In the genomic region with DNA sequence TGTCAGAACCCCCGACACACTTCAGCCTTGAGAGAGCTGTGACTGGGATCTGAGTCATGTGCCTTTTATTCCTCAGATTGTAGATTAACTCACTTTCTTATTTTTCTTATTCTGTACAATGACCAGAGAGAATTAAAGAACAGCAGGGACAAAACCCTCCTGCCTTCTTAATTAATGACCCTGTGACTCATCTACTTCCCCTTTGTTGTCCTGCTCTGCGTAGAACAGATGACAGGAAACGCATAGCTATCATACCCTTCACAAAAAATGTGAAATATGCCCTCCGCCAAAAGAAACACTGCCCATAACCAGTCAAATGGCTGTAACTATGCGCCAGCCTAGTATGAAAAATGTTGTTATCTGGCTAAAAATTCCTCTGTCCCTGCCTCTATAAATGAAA, we compare ENCODE assay signal across 10 cellular contexts. TPM values are rescaled to one million over a fixed set of nuclear protein-coding genes. Genes with fewer than 3 reads are reported as not detected.
A peak's percentile ranks its signal among the peaks of the same experiment; 100 is the strongest.
DNase-seq lines count a peak whose midpoint lies in the region; ATAC-seq, FAIRE-seq and TF ChIP-seq lines count a peak whose summit lies in the region.
"Had no signal": no experiment of that assay in that cellular context is flagged by ENCODE, and none has a peak within 500 bp of the region (broad histone marks: within the 10 kb centered on the region; RNA-seq: fewer than 3 reads in every experiment).

No MANE protein-coding gene starts in this region.

- H3K27me3 Mint-ChIP-seq in WTC11 (ENCODE audit: low read depth) = peaks cover 3% of the 10 kb centered on the region

- no peaks in the 10 kb centered on the region for H3K9me3 ChIP-seq in A549

- 0 out of 2 replicates have a peak overlapping the region, but pooled peaks have one; percentile 54 for H3K27ac Mint-ChIP-seq in WTC11

- FAIRE-seq in A549 (lab: Jason Lieb, UNC) (peak; percentile 93), HTR-8/SVneo (lab: Jason Lieb, UNC) (peak; percentile 90), GM19239 (lab: Jason Lieb, UNC) (no peak)

- POLR2A ChIA-PET in A549 (lab: Yijun Ruan, JAX) (interaction anchor here (0.7 to 2.7 kb wide), 6 partner anchors 74 to 121 kb away, joined by 3 to 20 read pairs (median 4); no protein-coding TSS in a partner anchor), WTC11 (lab: Charles Lee) (no interaction called here)

- peak; percentile 33 to 40; a peak in 4 of 5 replicates for TF ChIP-seq RAD21 in A549 (conservative IDR thresholded peaks at IDR 0.05 in 1 of 2, IDR thresholded peaks at IDR 0.05 in 1 of 2)

- no peak for TF ChIP-seq POLR2A in A549 (IDR thresholded peaks at IDR 0.05; ENCODE audit: low read length)

- peaks cover 36% of the 10 kb centered on the region for H3K4me1 Mint-ChIP-seq in WTC11

- H3K9me3 Mint-ChIP-seq in WTC11 = no peaks in the 10 kb centered on the region
- H3K9me3 Mint-ChIP-seq: central memory CD8-positive, alpha-beta T cell had no signal

- DNase-seq in A549 (ENCODE audit: low read depth in 1 of 2, low spot score in 1 of 2) = peak; percentile 74 to 88
- peak; percentile 89 for DNase-seq in HTR-8/SVneo (ENCODE audit: insufficient read length, low spot score)
- DNase-seq in WTC11 (ENCODE audit: low spot score) = no peak
- DNase-seq in iPS-NIHi7 (ENCODE audit: extremely low spot score) = peak; percentile 28
- DNase-seq in GM19239 (ENCODE audit: insufficient read length, low spot score) = no peak
- DNase-seq: NCI-H1092 had no signal

- ATAC-seq in A549 = peak; percentile 67 to 83; a peak in 5 of 6 replicates
- ATAC-seq in WTC11 = no peak; the same call in 1 of the 2 replicates
- ATAC-seq in GM21367 (IDR thresholded peaks at IDR 0.05; ENCODE audit: unreplicated experiment) = no peak
- no peak for ATAC-seq in HG03196 (IDR thresholded peaks at IDR 0.05; ENCODE audit: unreplicated experiment)
- no peak for ATAC-seq in GM18520 (IDR thresholded peaks at IDR 0.05; ENCODE audit: unreplicated experiment)

- H3K27ac ChIP-seq in A549 = peak overlapping the region; percentile 85 to 95

- H3K4me1 ChIP-seq in A549 = peaks cover 36% of the 10 kb centered on the region

- TF ChIP-seq EP300 in A549 (IDR thresholded peaks at IDR 0.05) = peak; percentile 70 to 91; a peak in 3 of 5 replicates

- no peak overlapping the region for H3K4me3 ChIP-seq in A549

- peak overlapping the region; percentile 60 for H3K4me2 ChIP-seq in A549

- CTCF ChIA-PET in A549 (lab: Yijun Ruan, JAX) (interaction anchor here (0.7 to 13.4 kb wide), 6 partner anchors 41 to 276 kb away, joined by 3 to 380 read pairs (median 4); no protein-coding TSS in a partner anchor), WTC11 (lab: Charles Lee) (interaction anchor here (0.7 to 4.3 kb wide), 3 partner anchors 8 to 111 kb away, joined by 3 to 41 read pairs (median 12); no protein-coding TSS in a partner anchor)

- no peaks in the 10 kb centered on the region for H3K36me3 Mint-ChIP-seq in WTC11

- no peak for TF ChIP-seq CTCF in A549 (IDR thresholded peaks at IDR 0.05)
- no peak for TF ChIP-seq CTCF in WTC11 (IDR thresholded peaks at IDR 0.05)

- WGBS in A549 (ENCODE audit: missing lambda C conversion rate) = under 1% methylated on average over 5 of the region's 5 CpGs

- no peak overlapping the region for H3K4me3 Mint-ChIP-seq in WTC11
- H3K4me3 Mint-ChIP-seq: central memory CD8-positive, alpha-beta T cell had no signal

TF ChIP-seq in A549, 52 proteins besides CTCF, POLR2A, EP300 and RAD21 (continues in another document):
- TF ChIP-seq RCOR1 (IDR thresholded peaks at IDR 0.05; ENCODE audit: low read depth, low read length) = no peak
- TF ChIP-seq KDM1A (IDR thresholded peaks at IDR 0.05; ENCODE audit: low read depth) = no peak
- no peak for TF ChIP-seq ZSCAN20 (CRISPR knock-in tag; IDR thresholded peaks at IDR 0.05)
- no peak for TF ChIP-seq RFX5 (IDR thresholded peaks at IDR 0.05)
- no peak for TF ChIP-seq NFE2L2 (conservative IDR thresholded peaks at IDR 0.05; ENCODE audit: low read length)
- TF ChIP-seq FOSB (CRISPR knock-in tag; IDR thresholded peaks at IDR 0.05) = no peak
- TF ChIP-seq RNF2 (IDR thresholded peaks at IDR 0.05; ENCODE audit: borderline replicate concordance, low read depth) = no peak
- TF ChIP-seq CBX2 (IDR thresholded peaks at IDR 0.05; ENCODE audit: borderline replicate concordance, low read depth) = no peak
- TF ChIP-seq, protein P1, sequence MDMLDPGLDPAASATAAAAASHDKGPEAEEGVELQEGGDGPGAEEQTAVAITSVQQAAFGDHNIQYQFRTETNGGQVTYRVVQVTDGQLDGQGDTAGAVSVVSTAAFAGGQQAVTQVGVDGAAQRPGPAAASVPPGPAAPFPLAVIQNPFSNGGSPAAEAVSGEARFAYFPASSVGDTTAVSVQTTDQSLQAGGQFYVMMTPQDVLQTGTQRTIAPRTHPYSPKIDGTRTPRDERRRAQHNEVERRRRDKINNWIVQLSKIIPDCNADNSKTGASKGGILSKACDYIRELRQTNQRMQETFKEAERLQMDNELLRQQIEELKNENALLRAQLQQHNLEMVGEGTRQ (IDR thresholded peaks at IDR 0.05) = no peak
- TF ChIP-seq BHLHE40 (IDR thresholded peaks at IDR 0.05; ENCODE audit: low read depth, low read length) = no peak
- TF ChIP-seq GATA3 (IDR thresholded peaks at IDR 0.05; ENCODE audit: borderline replicate concordance) = peak; percentile 96
- TF ChIP-seq TFCP2L1 (CRISPR knock-in tag; IDR thresholded peaks at IDR 0.05) = no peak
- no peak for TF ChIP-seq ESRRA (IDR thresholded peaks at IDR 0.05; ENCODE audit: borderline replicate concordance, low read length)
- TF ChIP-seq JUNB (IDR thresholded peaks at IDR 0.05) = peak; percentile 92
- no peak for TF ChIP-seq MAFK (IDR thresholded peaks at IDR 0.05; ENCODE audit: partially characterized antibody)
- TF ChIP-seq HOXA7 (CRISPR knock-in tag; IDR thresholded peaks at IDR 0.05) = no peak
- no peak for TF ChIP-seq HEYL (CRISPR knock-in tag; IDR thresholded peaks at IDR 0.05)
- no peak for TF ChIP-seq CBX8 (IDR thresholded peaks at IDR 0.05)
- TF ChIP-seq POLR2AphosphoS2 (conservative IDR thresholded peaks at IDR 0.05; ENCODE audit: low read length) = no peak
- no peak for TF ChIP-seq RARB (CRISPR knock-in tag; IDR thresholded peaks at IDR 0.05)
- TF ChIP-seq ZC3H11A (IDR thresholded peaks at IDR 0.05) = no peak
- no peak for TF ChIP-seq ZNF302 (CRISPR knock-in tag; IDR thresholded peaks at IDR 0.05)
- TF ChIP-seq TP53 (CRISPR knock-in tag; IDR thresholded peaks at IDR 0.05) = no peak
- TF ChIP-seq, protein P2, sequence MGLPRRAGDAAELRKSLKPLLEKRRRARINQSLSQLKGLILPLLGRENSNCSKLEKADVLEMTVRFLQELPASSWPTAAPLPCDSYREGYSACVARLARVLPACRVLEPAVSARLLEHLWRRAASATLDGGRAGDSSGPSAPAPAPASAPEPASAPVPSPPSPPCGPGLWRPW (IDR thresholded peaks at IDR 0.05) = no peak

TF ChIP-seq in WTC11, 78 proteins besides CTCF, POLR2A, EP300 and RAD21:
- TF ChIP-seq CBFB (CRISPR knock-in tag; IDR thresholded peaks at IDR 0.05; ENCODE audit: low read depth) (no peak), OVOL2 (CRISPR knock-in tag; IDR thresholded peaks at IDR 0.05; ENCODE audit: borderline replicate concordance) (no peak), PREB (CRISPR knock-in tag; IDR thresholded peaks at IDR 0.05; ENCODE audit: borderline replicate concordance) (no peak)
- TF ChIP-seq, protein P3, sequence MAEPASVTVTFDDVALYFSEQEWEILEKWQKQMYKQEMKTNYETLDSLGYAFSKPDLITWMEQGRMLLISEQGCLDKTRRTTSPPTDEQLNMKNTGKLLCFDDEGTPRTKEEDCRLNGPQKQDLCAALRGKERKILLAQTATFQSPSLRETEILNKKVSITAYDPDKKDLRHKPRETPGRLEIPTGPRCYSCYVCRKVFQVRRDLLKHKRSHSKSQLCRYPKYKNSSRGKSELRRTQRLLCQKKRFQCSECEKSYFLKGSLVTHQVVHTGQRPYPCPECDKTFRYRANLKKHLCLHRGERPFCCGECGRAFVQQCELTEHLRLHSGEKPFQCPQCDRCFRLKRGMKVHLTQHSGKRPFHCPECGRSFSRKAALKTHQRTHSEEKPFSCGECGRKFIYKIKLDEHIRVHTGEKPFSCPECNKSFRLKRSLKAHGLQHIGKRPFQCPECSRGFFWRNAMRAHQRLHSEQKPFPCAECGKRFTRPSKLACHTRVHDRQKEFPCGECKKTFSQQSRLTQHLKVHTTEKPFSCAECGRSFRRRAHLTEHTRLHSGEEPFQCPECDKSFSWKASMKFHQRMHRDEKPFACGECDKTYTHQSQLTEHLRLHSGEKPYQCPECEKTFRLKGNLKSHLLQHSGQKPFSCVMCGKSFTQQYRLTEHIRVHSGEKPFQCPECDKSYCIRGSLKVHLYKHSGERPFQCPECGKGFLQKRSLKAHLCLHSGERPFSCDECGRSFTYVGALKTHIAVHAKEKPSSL (CRISPR knock-in tag; conservative IDR thresholded peaks at IDR 0.05) = no peak
- TF ChIP-seq, protein P4, sequence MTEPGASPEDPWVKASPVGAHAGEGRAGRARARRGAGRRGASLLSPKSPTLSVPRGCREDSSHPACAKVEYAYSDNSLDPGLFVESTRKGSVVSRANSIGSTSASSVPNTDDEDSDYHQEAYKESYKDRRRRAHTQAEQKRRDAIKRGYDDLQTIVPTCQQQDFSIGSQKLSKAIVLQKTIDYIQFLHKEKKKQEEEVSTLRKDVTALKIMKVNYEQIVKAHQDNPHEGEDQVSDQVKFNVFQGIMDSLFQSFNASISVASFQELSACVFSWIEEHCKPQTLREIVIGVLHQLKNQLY (CRISPR knock-in tag; IDR thresholded peaks at IDR 0.05) = no peak
TF ChIP-seq in WTC11: peak in this region for 0.

RNA-seq across cellular contexts. Expression of gene PADI2, which starts 9.1 kb away (rescaled TPM):
- polyA plus RNA-seq in A549 (2011; rRNA removed) (1.3 and 1.6 TPM in 2 replicates), A549 (2017; fragmentation: RNase III; extraction: RNeasy Plus Mini Kit Qiagen cat#74134 plus additional on column Dnase treatment) (1.1 to 1.5 TPM (median 1.3 TPM) in 3 replicates)
- polyA plus RNA-seq in A549 (2012; cell fraction: cytosol; rRNA removed) = 1.0 and 1.1 TPM in 2 replicates
- 1.5 TPM in 2 replicates for polyA plus RNA-seq in A549 (2012; cell fraction: nucleus; rRNA removed)
- 2.1 and 3.8 TPM in 2 replicates for polyA minus RNA-seq in A549 (2011; rRNA and poly(A)+ RNA removed)
- 3.8 to 5.1 TPM (median 4.4 TPM) in 3 replicates for total RNA-seq in WTC11 (2021)

Comparison
In these comparisons a context has a peak if more than half of its experiments do, and no peak if none do; other contexts are left out.
1. ATAC-seq: peak in A549 (2 of 2); none in WTC11 (single experiment), GM21367 (single experiment), HG03196 (single experiment) and GM18520 (single experiment).
2. DNase-seq: peak in A549 (2 of 2), HTR-8/SVneo (single experiment) and iPS-NIHi7 (single experiment); none in WTC11 (single experiment) and GM19239 (single experiment).
3. Of the 8 proteins assayed by ChIP-seq in both WTC11 and A549: peak only in WTC11: none; only in A549: JUN and MAX; in both: none; in neither: 6.